1 cellular context compared by ENCODE assay signal in the genomic region with DNA sequence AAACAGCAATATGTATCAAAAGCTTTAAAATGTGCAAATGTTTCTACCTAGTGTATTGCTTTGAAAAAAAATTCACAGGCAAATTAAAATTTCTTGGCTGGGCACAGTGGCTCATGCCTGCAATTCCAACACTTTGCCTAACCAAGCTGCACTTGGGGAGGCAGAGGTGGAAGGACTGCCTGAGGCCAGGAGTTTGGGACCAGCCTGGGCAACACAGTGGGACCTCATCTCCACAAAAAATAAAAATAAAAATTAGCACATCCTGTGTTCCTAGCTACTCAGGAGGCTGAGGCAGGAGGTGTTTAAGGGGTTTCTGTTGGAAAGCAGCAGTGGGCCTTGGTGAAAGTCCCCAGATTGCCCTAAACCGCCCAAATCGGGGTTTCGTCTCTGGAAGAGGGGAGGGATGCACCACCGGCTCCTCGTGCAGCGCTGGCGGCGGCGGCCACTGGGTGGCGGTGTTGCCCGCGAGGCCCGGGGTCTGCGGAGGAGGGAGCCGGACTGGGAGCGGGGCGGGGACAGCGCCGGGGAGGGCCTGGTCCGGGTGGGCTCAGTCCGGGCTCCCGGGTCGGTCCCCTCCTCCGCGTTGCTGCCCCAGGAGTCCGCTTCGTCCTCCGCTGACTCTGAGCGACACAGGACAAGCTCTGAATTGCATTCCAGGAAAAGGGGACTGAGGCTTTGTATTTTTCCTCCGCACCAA.
TF ChIP-seq lines count a peak whose summit lies in the region.

No MANE protein-coding gene starts in this region.

TF ChIP-seq in K562, 482 proteins besides CTCF, POLR2A, EP300 and RAD21 (continued from another document and continues in another):
- TF ChIP-seq, protein P1, sequence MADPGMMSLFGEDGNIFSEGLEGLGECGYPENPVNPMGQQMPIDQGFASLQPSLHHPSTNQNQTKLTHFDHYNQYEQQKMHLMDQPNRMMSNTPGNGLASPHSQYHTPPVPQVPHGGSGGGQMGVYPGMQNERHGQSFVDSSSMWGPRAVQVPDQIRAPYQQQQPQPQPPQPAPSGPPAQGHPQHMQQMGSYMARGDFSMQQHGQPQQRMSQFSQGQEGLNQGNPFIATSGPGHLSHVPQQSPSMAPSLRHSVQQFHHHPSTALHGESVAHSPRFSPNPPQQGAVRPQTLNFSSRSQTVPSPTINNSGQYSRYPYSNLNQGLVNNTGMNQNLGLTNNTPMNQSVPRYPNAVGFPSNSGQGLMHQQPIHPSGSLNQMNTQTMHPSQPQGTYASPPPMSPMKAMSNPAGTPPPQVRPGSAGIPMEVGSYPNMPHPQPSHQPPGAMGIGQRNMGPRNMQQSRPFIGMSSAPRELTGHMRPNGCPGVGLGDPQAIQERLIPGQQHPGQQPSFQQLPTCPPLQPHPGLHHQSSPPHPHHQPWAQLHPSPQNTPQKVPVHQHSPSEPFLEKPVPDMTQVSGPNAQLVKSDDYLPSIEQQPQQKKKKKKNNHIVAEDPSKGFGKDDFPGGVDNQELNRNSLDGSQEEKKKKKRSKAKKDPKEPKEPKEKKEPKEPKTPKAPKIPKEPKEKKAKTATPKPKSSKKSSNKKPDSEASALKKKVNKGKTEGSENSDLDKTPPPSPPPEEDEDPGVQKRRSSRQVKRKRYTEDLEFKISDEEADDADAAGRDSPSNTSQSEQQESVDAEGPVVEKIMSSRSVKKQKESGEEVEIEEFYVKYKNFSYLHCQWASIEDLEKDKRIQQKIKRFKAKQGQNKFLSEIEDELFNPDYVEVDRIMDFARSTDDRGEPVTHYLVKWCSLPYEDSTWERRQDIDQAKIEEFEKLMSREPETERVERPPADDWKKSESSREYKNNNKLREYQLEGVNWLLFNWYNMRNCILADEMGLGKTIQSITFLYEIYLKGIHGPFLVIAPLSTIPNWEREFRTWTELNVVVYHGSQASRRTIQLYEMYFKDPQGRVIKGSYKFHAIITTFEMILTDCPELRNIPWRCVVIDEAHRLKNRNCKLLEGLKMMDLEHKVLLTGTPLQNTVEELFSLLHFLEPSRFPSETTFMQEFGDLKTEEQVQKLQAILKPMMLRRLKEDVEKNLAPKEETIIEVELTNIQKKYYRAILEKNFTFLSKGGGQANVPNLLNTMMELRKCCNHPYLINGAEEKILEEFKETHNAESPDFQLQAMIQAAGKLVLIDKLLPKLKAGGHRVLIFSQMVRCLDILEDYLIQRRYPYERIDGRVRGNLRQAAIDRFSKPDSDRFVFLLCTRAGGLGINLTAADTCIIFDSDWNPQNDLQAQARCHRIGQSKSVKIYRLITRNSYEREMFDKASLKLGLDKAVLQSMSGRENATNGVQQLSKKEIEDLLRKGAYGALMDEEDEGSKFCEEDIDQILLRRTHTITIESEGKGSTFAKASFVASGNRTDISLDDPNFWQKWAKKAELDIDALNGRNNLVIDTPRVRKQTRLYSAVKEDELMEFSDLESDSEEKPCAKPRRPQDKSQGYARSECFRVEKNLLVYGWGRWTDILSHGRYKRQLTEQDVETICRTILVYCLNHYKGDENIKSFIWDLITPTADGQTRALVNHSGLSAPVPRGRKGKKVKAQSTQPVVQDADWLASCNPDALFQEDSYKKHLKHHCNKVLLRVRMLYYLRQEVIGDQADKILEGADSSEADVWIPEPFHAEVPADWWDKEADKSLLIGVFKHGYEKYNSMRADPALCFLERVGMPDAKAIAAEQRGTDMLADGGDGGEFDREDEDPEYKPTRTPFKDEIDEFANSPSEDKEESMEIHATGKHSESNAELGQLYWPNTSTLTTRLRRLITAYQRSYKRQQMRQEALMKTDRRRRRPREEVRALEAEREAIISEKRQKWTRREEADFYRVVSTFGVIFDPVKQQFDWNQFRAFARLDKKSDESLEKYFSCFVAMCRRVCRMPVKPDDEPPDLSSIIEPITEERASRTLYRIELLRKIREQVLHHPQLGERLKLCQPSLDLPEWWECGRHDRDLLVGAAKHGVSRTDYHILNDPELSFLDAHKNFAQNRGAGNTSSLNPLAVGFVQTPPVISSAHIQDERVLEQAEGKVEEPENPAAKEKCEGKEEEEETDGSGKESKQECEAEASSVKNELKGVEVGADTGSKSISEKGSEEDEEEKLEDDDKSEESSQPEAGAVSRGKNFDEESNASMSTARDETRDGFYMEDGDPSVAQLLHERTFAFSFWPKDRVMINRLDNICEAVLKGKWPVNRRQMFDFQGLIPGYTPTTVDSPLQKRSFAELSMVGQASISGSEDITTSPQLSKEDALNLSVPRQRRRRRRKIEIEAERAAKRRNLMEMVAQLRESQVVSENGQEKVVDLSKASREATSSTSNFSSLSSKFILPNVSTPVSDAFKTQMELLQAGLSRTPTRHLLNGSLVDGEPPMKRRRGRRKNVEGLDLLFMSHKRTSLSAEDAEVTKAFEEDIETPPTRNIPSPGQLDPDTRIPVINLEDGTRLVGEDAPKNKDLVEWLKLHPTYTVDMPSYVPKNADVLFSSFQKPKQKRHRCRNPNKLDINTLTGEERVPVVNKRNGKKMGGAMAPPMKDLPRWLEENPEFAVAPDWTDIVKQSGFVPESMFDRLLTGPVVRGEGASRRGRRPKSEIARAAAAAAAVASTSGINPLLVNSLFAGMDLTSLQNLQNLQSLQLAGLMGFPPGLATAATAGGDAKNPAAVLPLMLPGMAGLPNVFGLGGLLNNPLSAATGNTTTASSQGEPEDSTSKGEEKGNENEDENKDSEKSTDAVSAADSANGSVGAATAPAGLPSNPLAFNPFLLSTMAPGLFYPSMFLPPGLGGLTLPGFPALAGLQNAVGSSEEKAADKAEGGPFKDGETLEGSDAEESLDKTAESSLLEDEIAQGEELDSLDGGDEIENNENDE (IDR thresholded peaks at IDR 0.05; ENCODE audit: low read depth, low read length): no peak
- TF ChIP-seq ZBTB1 (CRISPR knock-in tag; IDR thresholded peaks at IDR 0.05; ENCODE audit: borderline replicate concordance, low read depth) (no peak), HNRNPUL1 (IDR thresholded peaks at IDR 0.05; ENCODE audit: low read length) (no peak), ASH1L (IDR thresholded peaks at IDR 0.05; ENCODE audit: borderline replicate concordance, low read depth, partially characterized antibody) (no peak), PTRF (tag; IDR thresholded peaks at IDR 0.05) (no peak), SMAD3 (CRISPR knock-in tag; conservative IDR thresholded peaks at IDR 0.05) (no peak), KLF16 (IDR thresholded peaks at IDR 0.05) (0 out of 2 replicates have a peak, but pooled peaks have one; percentile 35), NEUROD1 (IDR thresholded peaks at IDR 0.05; ENCODE audit: borderline replicate concordance, low read depth, low read length, partially characterized antibody) (no peak), SMC3 (conservative IDR thresholded peaks at IDR 0.05; ENCODE audit: insufficient read depth, low read depth, low read length) (peak; percentile 79), EGR1 (conservative IDR thresholded peaks at IDR 0.05) (peak; percentile 76), NFE2L1 (tag; IDR thresholded peaks at IDR 0.05; ENCODE audit: borderline replicate concordance, low read depth) (no peak), CREM (IDR thresholded peaks at IDR 0.05; ENCODE audit: low read depth) (0 out of 2 replicates have a peak, but pooled peaks have one; percentile 39), RB1 (IDR thresholded peaks at IDR 0.05; ENCODE audit: low read depth) (peak; percentile 70), MAZ (CRISPR knock-in tag; conservative IDR thresholded peaks at IDR 0.05 in 1 of 2, IDR thresholded peaks at IDR 0.05 in 1 of 2) (peak; percentile 47 to 77; a peak in 2 of 4 replicates), ZNF707 (CRISPR knock-in tag; conservative IDR thresholded peaks at IDR 0.05) (no peak), CC2D1A (IDR thresholded peaks at IDR 0.05) (no peak), SIN3A (IDR thresholded peaks at IDR 0.05; ENCODE audit: borderline replicate concordance in 2 of 2, control insufficient read depth in 1 of 2, low read depth in 2 of 2, low read length in 2 of 2) (no peak), SAFB2 (IDR thresholded peaks at IDR 0.05; ENCODE audit: borderline replicate concordance, low read depth, low read length, severe bottlenecking) (no peak), SIX5 (IDR thresholded peaks at IDR 0.05; ENCODE audit: borderline replicate concordance in 1 of 2, insufficient read depth in 1 of 2, low read depth in 1 of 2, low read length in 2 of 2) (no peak)
- TF ChIP-seq, protein P2, sequence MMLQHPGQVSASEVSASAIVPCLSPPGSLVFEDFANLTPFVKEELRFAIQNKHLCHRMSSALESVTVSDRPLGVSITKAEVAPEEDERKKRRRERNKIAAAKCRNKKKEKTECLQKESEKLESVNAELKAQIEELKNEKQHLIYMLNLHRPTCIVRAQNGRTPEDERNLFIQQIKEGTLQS (IDR thresholded peaks at IDR 0.05): no peak
- TF ChIP-seq, protein P2 (CRISPR knock-in tag; conservative IDR thresholded peaks at IDR 0.05): no peak
- TF ChIP-seq, protein P3, sequence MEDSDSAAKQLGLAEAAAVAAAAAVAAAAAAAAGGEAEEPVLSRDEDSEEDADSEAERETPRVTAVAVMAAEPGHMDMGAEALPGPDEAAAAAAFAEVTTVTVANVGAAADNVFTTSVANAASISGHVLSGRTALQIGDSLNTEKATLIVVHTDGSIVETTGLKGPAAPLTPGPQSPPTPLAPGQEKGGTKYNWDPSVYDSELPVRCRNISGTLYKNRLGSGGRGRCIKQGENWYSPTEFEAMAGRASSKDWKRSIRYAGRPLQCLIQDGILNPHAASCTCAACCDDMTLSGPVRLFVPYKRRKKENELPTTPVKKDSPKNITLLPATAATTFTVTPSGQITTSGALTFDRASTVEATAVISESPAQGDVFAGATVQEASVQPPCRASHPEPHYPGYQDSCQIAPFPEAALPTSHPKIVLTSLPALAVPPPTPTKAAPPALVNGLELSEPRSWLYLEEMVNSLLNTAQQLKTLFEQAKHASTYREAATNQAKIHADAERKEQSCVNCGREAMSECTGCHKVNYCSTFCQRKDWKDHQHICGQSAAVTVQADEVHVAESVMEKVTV (CRISPR knock-in tag; IDR thresholded peaks at IDR 0.05): peak; percentile 29; the same call in 1 of the 2 replicates
- TF ChIP-seq, protein P4, sequence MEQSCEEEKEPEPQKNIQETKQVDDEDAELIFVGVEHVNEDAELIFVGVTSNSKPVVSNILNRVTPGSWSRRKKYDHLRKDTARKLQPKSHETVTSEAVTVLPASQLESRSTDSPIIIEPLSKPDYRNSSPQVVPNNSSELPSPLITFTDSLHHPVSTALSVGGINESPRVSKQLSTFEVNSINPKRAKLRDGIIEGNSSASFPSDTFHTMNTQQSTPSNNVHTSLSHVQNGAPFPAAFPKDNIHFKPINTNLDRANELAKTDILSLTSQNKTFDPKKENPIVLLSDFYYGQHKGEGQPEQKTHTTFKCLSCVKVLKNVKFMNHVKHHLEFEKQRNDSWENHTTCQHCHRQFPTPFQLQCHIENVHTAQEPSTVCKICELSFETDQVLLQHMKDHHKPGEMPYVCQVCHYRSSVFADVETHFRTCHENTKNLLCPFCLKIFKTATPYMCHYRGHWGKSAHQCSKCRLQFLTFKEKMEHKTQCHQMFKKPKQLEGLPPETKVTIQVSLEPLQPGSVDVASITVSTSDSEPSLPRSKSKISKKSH (CRISPR knock-in tag; IDR thresholded peaks at IDR 0.05): no peak
- TF ChIP-seq, protein P5, sequence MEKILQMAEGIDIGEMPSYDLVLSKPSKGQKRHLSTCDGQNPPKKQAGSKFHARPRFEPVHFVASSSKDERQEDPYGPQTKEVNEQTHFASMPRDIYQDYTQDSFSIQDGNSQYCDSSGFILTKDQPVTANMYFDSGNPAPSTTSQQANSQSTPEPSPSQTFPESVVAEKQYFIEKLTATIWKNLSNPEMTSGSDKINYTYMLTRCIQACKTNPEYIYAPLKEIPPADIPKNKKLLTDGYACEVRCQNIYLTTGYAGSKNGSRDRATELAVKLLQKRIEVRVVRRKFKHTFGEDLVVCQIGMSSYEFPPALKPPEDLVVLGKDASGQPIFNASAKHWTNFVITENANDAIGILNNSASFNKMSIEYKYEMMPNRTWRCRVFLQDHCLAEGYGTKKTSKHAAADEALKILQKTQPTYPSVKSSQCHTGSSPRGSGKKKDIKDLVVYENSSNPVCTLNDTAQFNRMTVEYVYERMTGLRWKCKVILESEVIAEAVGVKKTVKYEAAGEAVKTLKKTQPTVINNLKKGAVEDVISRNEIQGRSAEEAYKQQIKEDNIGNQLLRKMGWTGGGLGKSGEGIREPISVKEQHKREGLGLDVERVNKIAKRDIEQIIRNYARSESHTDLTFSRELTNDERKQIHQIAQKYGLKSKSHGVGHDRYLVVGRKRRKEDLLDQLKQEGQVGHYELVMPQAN (IDR thresholded peaks at IDR 0.05; ENCODE audit: borderline replicate concordance): no peak
- TF ChIP-seq, protein P6, sequence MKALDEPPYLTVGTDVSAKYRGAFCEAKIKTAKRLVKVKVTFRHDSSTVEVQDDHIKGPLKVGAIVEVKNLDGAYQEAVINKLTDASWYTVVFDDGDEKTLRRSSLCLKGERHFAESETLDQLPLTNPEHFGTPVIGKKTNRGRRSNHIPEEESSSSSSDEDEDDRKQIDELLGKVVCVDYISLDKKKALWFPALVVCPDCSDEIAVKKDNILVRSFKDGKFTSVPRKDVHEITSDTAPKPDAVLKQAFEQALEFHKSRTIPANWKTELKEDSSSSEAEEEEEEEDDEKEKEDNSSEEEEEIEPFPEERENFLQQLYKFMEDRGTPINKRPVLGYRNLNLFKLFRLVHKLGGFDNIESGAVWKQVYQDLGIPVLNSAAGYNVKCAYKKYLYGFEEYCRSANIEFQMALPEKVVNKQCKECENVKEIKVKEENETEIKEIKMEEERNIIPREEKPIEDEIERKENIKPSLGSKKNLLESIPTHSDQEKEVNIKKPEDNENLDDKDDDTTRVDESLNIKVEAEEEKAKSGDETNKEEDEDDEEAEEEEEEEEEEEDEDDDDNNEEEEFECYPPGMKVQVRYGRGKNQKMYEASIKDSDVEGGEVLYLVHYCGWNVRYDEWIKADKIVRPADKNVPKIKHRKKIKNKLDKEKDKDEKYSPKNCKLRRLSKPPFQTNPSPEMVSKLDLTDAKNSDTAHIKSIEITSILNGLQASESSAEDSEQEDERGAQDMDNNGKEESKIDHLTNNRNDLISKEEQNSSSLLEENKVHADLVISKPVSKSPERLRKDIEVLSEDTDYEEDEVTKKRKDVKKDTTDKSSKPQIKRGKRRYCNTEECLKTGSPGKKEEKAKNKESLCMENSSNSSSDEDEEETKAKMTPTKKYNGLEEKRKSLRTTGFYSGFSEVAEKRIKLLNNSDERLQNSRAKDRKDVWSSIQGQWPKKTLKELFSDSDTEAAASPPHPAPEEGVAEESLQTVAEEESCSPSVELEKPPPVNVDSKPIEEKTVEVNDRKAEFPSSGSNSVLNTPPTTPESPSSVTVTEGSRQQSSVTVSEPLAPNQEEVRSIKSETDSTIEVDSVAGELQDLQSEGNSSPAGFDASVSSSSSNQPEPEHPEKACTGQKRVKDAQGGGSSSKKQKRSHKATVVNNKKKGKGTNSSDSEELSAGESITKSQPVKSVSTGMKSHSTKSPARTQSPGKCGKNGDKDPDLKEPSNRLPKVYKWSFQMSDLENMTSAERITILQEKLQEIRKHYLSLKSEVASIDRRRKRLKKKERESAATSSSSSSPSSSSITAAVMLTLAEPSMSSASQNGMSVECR (CRISPR knock-in tag; IDR thresholded peaks at IDR 0.05): no peak
- TF ChIP-seq, protein P7, sequence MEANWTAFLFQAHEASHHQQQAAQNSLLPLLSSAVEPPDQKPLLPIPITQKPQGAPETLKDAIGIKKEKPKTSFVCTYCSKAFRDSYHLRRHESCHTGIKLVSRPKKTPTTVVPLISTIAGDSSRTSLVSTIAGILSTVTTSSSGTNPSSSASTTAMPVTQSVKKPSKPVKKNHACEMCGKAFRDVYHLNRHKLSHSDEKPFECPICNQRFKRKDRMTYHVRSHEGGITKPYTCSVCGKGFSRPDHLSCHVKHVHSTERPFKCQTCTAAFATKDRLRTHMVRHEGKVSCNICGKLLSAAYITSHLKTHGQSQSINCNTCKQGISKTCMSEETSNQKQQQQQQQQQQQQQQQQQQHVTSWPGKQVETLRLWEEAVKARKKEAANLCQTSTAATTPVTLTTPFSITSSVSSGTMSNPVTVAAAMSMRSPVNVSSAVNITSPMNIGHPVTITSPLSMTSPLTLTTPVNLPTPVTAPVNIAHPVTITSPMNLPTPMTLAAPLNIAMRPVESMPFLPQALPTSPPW (CRISPR knock-in tag; IDR thresholded peaks at IDR 0.05): peak; percentile 57
